ENCODE assay signal across 8 cellular contexts in the genomic region with DNA sequence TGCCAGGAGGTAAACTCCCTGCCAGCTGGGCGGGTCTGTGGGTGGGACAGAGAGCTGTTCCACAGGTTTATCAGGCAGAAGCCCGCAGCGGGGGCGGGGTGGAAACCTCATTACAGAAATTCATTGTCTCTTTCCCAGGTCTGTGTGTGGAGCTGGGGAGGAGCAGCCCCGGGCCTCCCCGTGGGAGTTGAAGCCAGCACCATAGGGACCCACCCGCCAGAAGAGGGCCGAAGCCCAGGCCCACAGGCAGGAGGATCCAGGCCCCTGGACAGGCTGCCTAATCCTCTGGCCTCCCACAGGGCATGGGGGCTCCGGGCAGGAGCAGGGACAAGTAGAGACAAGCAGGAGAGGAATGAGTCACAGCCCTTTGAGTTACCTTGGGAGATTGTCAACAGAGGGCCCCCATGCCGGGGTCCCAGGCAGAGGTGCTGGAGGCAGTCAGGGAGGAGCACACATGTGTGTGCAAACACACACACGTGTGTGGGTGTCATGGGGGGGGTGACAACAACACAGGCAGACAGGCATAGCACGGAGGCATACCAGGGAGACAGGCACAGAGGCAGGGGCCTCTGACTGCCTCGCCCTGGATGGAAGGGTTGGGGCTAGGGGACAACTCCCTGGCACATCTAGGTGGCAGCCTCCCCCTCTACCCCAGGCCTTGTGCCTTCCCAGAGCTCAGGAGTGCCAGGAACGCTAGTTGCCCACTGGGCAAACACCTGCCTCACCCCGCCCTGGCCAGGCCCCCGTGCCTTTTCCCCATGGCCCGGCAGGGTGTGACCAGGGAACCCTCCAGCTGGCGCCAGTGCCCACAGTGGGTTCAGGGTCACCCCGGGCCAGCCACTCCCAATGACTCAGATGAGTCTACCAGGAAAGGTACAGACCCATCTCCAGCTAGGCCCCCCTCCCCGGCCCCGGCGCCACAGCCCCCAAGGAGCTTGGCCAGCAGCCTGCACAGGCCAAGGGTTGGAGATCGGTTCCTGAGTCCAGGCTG. TPM values are rescaled to one million over a fixed set of nuclear protein-coding genes. Genes with fewer than 3 reads are reported as not detected.
DNase-seq lines count a peak whose midpoint lies in the region; ATAC-seq and TF ChIP-seq lines count a peak whose summit lies in the region.

No MANE protein-coding gene starts in this region.

- TF ChIP-seq CTCF in PC-9 (conservative IDR thresholded peaks at IDR 0.05), result no peak
- no peak for TF ChIP-seq CTCF in hepatocyte (IDR thresholded peaks at IDR 0.05; ENCODE audit: poor library complexity)

- H3K9me2 ChIP-seq in PC-9 (ENCODE audit: insufficient read depth), result no peaks in the 10 kb centered on the region
- H3K9me2 ChIP-seq in hepatocyte (replicated peaks; ENCODE audit: insufficient read depth), result no peaks in the 10 kb centered on the region

- H3K9me3 Mint-ChIP-seq in stimulated activated effector memory CD8-positive, alpha-beta T cell treated with anti-CD3 and anti-CD28 coated beads, Interleukin-12 subunit alpha, Interleukin-12 subunit beta, amount 100 ng/mL, for 72 hours, result no peaks in the 10 kb centered on the region

- peak overlapping the region; percentile 71 for H3K4me3 Mint-ChIP-seq in stimulated activated effector memory CD8-positive, alpha-beta T cell treated with anti-CD3 and anti-CD28 coated beads, Interleukin-12 subunit alpha, Interleukin-12 subunit beta, amount 100 ng/mL, for 72 hours

- H3K36me3 Mint-ChIP-seq in stimulated activated effector memory CD8-positive, alpha-beta T cell treated with anti-CD3 and anti-CD28 coated beads, Interleukin-12 subunit alpha, Interleukin-12 subunit beta, amount 100 ng/mL, for 72 hours, result peaks cover 15% of the 10 kb centered on the region

- H3K27ac Mint-ChIP-seq in stimulated activated effector memory CD8-positive, alpha-beta T cell treated with anti-CD3 and anti-CD28 coated beads, Interleukin-12 subunit alpha, Interleukin-12 subunit beta, amount 100 ng/mL, for 72 hours, result peak overlapping the region; percentile 58

- peak overlapping the region; percentile 72 for H3K4me3 ChIP-seq in PC-9
- H3K4me3 ChIP-seq in hepatocyte, result peak overlapping the region; percentile 80

- H3K9me3 ChIP-seq in PC-9 (ENCODE audit: insufficient read depth, low read depth), result no peaks in the 10 kb centered on the region
- no peaks in the 10 kb centered on the region for H3K9me3 ChIP-seq in hepatocyte (ENCODE audit: low read depth)

- H3K36me3 ChIP-seq in PC-9 (ENCODE audit: low read depth) (no peaks in the 10 kb centered on the region), hepatocyte (replicated peaks; ENCODE audit: insufficient read depth, low read depth) (no peaks in the 10 kb centered on the region)

- POLR2A ChIA-PET in PC-9 (lab: Charles Lee; ENCODE audit: unreplicated experiment), result interaction anchor here (0.6 to 1.6 kb wide), 10 partner anchors 12 to 868 kb away, joined by 3 to 25 read pairs (median 4); a partner anchor contains a TSS

- WGBS in hepatocyte (ENCODE audit: low lambda C conversion rate, missing lambda C conversion rate), result 48% methylated on average over 23 of the region's 23 CpGs

- DNase-seq in NCI-H748 (lab: John Stamatoyannopoulos, UW; ENCODE audit: unreplicated experiment) (peak; percentile 30), NCI-H748 treated with DMSO at 0.1 percent for 48 hours (lab: John Stamatoyannopoulos, UW) (no peak), PC-9 (peak; percentile 89 to 97), hepatocyte (ENCODE audit: low spot score) (peak; percentile 81), SKM-1 treated with dmso at 0.1 percent for 144 hours (lab: John Stamatoyannopoulos, UW; ENCODE audit: unreplicated experiment) (no peak)
- DNase-seq in stimulated activated effector memory CD8-positive, alpha-beta T cell treated with anti-CD3 and anti-CD28 coated beads, Interleukin-12 subunit alpha, Interleukin-12 subunit beta, amount 100 ng/mL, for 72 hours (ENCODE audit: low spot score in 2 of 2), result no peak

- TSS peak; percentile 33 for BruUV-seq in PC-9 (replicated peaks; lab: Mats Ljungman, UMichigan)

- H3K4me2 ChIP-seq in PC-9, result peak overlapping the region; percentile 82
- peak overlapping the region; percentile 87 for H3K4me2 ChIP-seq in hepatocyte

- CTCF ChIA-PET in PC-9 (lab: Charles Lee), result interaction anchor here (0.6 to 1.5 kb wide), 9 partner anchors 8 to 513 kb away, joined by 3 to 6 read pairs (median 3); a partner anchor contains a TSS

- intact Hi-C loops in PC-9 (cut with micrococcal nuclease; ENCODE audit: unreplicated experiment), result loop anchor here (1.0 to 5.0 kb wide), 10 partner anchors 33 to 488 kb away; a partner anchor contains a TSS

- H3K79me2 ChIP-seq in PC-9 (ENCODE audit: low read depth) (peaks cover 10% of the 10 kb centered on the region), hepatocyte (peaks cover 15% of the 10 kb centered on the region)

- H4K20me1 ChIP-seq in PC-9 (ENCODE audit: insufficient read depth) (no peaks in the 10 kb centered on the region), hepatocyte (ENCODE audit: insufficient read depth, poor library complexity, severe bottlenecking) (no peaks in the 10 kb centered on the region)

- no peak for ATAC-seq in stimulated activated effector memory CD8-positive, alpha-beta T cell treated with anti-CD3 and anti-CD28 coated beads, Interleukin-12 subunit alpha, Interleukin-12 subunit beta, amount 100 ng/mL, for 72 hours
- no peak for ATAC-seq in HG02870 (IDR thresholded peaks at IDR 0.05; ENCODE audit: unreplicated experiment)
- no peak for ATAC-seq in HG03045 (IDR thresholded peaks at IDR 0.05; ENCODE audit: unreplicated experiment)

- peak overlapping the region; percentile 79 for H3K27ac ChIP-seq in PC-9
- peak overlapping the region; percentile 91 for H3K27ac ChIP-seq in hepatocyte

- H3K4me1 ChIP-seq in PC-9 (replicated peaks; ENCODE audit: insufficient read depth), result peaks cover 42% of the 10 kb centered on the region
- H3K4me1 ChIP-seq in hepatocyte (ENCODE audit: insufficient read depth), result peaks cover 27% of the 10 kb centered on the region

- H2AFZ ChIP-seq in PC-9 (no peak overlapping the region), hepatocyte (no peak overlapping the region)

- peaks cover 56% of the 10 kb centered on the region; the same call in 1 of the 2 replicates for H3F3A ChIP-seq in PC-9 (ENCODE audit: insufficient read depth, low read depth)

- H3K4me1 Mint-ChIP-seq in stimulated activated effector memory CD8-positive, alpha-beta T cell treated with anti-CD3 and anti-CD28 coated beads, Interleukin-12 subunit alpha, Interleukin-12 subunit beta, amount 100 ng/mL, for 72 hours, result peaks cover 30% of the 10 kb centered on the region

- H3K27me3 ChIP-seq in PC-9 (ENCODE audit: insufficient read depth, low read depth), result no peaks in the 10 kb centered on the region
- no peaks in the 10 kb centered on the region for H3K27me3 ChIP-seq in hepatocyte

RNA-seq across cellular contexts. Expression of a gene that starts 1.3 kb away (rescaled TPM):
- total RNA-seq in PC-9 (2021) (31.3 and 33.8 TPM in 2 replicates), hepatocyte (6.5 and 8.4 TPM in 2 replicates)
- polyA plus RNA-seq in hepatocyte, result 3.1 and 5.5 TPM in 2 replicates

RNA-seq across cellular contexts. Expression of a gene that starts 32.8 kb away (rescaled TPM):
- total RNA-seq in PC-9 (2021), result 48.7 and 61.6 TPM in 2 replicates
- 14.1 and 18.6 TPM in 2 replicates for total RNA-seq in hepatocyte
- polyA plus RNA-seq in hepatocyte, result 49.1 and 49.9 TPM in 2 replicates

RNA-seq across cellular contexts. Expression of a gene that starts 35.3 kb away (rescaled TPM):
- 110 and 134 TPM in 2 replicates for total RNA-seq in PC-9 (2021)
- 44.8 and 52.4 TPM in 2 replicates for total RNA-seq in hepatocyte
- 66.6 and 69.5 TPM in 2 replicates for polyA plus RNA-seq in hepatocyte

RNA-seq across cellular contexts. Expression of a gene that starts 40.1 kb away (rescaled TPM):
- total RNA-seq in PC-9 (2021) (32.6 and 34.3 TPM in 2 replicates), hepatocyte (7.8 and 23.5 TPM in 2 replicates)
- 9.0 and 13.2 TPM in 2 replicates for polyA plus RNA-seq in hepatocyte

Comparison
In these comparisons a context has a peak if more than half of its experiments do, and no peak if none do; other contexts are left out.
1. DNase-seq: peak in NCI-H748 (single experiment), PC-9 (2 of 2) and hepatocyte (single experiment); none in NCI-H748 treated with DMSO at 0.1 percent for 48 hours (single experiment), stimulated activated effector memory CD8-positive, alpha-beta T cell treated with anti-CD3 and anti-CD28 coated beads, Interleukin-12 subunit alpha, Interleukin-12 subunit beta, amount 100 ng/mL, for 72 hours (0 of 2) and SKM-1 treated with dmso at 0.1 percent for 144 hours (single experiment).